In the genomic region with DNA sequence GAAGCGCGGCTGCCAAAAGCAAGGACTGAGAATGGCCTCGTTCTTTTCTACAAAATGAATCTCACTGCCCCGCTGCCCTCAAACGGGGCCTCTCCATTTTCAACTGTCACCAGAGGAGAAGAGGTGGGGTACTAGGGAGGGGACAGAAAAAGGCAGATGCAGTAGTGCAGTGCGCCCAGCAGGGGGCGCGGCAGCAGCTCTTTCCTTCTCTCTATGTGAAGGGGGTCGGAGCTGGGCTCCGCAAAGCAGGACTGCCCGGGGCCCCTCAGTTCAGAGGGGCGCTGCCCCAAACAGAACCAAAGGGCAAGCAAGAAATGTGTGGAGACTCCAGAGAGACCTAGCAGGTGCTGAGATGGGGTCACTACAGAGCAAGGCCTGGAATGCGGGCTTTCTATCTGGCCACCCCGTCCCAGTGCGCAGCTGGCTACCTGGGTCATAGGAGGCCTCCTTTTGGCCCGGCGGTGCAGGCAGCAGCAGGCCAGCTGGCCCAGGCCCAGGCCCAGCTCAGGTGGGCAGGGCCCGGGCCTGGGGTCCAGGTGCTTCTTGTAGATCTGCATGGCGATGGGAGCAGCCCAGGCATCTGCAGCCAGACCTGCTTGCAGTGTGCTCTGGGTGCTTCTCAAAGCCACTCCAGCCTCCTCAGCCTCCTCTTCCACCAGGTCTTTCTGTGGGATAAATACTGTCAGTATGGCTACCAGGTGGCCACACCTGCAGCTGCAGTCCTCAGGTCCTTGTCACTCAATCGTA, we compare ENCODE assay signal across 1 cellular context.
TF ChIP-seq lines count a peak whose summit lies in the region.

No MANE protein-coding gene starts in this region.

TF ChIP-seq in H1, 55 proteins besides CTCF, POLR2A, EP300 and RAD21:
- TF ChIP-seq TEAD4 (IDR thresholded peaks at IDR 0.05; ENCODE audit: low read depth, low read length) (no peak), TAF7 (optimal IDR thresholded peaks at IDR 0.05; ENCODE audit: borderline replicate concordance, low read depth, low read length) (no peak), POLR2AphosphoS5 (IDR thresholded peaks at IDR 0.05; ENCODE audit: low read depth, low read length) (no peak), RNF2 (IDR thresholded peaks at IDR 0.05; ENCODE audit: borderline replicate concordance, low read depth, low read length, missing control alignments, poor library complexity, severe bottlenecking) (no peak), JUN (IDR thresholded peaks at IDR 0.05; ENCODE audit: low read depth, low read length) (no peak), CTBP2 (IDR thresholded peaks at IDR 0.05; ENCODE audit: borderline replicate concordance, insufficient read depth, insufficient read length, low read length) (no peak), CEBPB (IDR thresholded peaks at IDR 0.05; ENCODE audit: low read depth, low read length) (no peak), CBX5 (IDR thresholded peaks at IDR 0.05; ENCODE audit: low read depth, low read length) (no peak), YY1 (IDR thresholded peaks at IDR 0.05; ENCODE audit: low read depth, low read length) (no peak), SP4 (IDR thresholded peaks at IDR 0.05; ENCODE audit: low read length) (no peak), EGR1 (IDR thresholded peaks at IDR 0.05; ENCODE audit: borderline replicate concordance, low read depth, low read length) (no peak), MAFK (IDR thresholded peaks at IDR 0.05; ENCODE audit: low read depth, low read length) (no peak)
- TF ChIP-seq, protein P1, sequence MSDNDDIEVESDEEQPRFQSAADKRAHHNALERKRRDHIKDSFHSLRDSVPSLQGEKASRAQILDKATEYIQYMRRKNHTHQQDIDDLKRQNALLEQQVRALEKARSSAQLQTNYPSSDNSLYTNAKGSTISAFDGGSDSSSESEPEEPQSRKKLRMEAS (IDR thresholded peaks at IDR 0.05) = no peak
TF ChIP-seq in H1: peak in this region for 0.
